In the genomic region with DNA sequence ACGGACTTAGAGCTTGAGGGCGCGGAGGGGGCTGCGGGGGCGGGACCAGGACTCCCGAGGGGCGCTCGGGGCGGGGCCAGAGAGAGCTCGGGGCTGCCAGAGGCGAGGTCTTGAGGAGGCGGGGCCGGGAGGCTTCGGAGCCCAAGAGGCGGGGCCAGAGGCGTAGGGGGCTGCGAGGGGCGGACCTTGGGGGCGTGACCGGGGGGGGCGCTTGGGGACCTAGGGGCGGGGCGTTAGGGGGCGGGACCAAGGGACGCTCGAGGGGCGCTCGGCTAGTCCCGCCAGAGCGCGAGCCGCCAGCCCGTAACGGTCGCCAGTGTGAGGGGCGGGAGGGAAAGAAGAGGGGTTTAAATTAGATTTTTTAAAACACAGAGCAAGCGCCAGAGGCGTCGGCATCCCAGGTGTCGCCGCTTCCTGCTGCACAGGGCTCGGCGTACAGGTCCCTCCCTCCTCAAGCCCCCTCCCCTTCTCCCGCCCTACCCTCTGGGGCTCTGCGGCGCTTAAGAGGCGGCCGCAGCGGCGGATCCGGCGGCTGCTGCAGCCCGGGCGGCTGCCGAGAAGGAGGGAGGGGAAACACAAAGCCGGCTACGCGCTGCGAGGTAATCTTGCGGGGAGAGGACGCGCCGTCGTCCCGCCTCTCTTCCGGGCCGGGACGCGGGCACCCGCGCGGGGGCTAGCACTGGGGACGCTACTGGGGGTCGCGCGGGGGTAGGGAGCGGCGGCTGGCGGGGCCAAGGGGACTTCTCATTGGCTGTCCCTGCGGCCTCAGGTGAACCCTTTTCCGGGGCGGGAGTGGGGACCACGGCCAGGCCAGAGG, we compare ENCODE assay signal across 1 cellular context.
A peak's percentile ranks its signal among the peaks of the same experiment; 100 is the strongest.
TF ChIP-seq lines count a peak whose summit lies in the region.

A gene with protein sequence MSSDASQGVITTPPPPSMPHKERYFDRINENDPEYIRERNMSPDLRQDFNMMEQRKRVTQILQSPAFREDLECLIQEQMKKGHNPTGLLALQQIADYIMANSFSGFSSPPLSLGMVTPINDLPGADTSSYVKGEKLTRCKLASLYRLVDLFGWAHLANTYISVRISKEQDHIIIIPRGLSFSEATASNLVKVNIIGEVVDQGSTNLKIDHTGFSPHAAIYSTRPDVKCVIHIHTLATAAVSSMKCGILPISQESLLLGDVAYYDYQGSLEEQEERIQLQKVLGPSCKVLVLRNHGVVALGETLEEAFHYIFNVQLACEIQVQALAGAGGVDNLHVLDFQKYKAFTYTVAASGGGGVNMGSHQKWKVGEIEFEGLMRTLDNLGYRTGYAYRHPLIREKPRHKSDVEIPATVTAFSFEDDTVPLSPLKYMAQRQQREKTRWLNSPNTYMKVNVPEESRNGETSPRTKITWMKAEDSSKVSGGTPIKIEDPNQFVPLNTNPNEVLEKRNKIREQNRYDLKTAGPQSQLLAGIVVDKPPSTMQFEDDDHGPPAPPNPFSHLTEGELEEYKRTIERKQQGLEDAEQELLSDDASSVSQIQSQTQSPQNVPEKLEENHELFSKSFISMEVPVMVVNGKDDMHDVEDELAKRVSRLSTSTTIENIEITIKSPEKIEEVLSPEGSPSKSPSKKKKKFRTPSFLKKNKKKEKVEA (plus strand): TSS at position 284 of the 817 bp plus-strand sequence. CDS start 92,670 bp downstream, outside the sequence.

TF ChIP-seq in HepG2, 621 proteins besides CTCF, POLR2A, EP300 and RAD21 (continued from another document and continues in another):
- TF ChIP-seq, protein P1, sequence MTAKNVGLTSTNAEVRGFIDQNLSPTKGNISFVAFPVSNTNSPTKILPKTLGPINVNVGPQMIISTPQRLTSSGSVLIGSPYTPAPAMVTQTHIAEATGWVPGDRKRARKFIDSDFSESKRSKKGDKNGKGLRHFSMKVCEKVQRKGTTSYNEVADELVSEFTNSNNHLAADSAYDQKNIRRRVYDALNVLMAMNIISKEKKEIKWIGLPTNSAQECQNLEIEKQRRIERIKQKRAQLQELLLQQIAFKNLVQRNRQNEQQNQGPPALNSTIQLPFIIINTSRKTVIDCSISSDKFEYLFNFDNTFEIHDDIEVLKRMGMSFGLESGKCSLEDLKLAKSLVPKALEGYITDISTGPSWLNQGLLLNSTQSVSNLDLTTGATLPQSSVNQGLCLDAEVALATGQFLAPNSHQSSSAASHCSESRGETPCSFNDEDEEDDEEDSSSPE (CRISPR knock-in tag; IDR thresholded peaks at IDR 0.05) = peak; percentile 52; the same call in 1 of the 2 replicates
- no peak for TF ChIP-seq IKZF4 (CRISPR knock-in tag; IDR thresholded peaks at IDR 0.05; ENCODE audit: borderline replicate concordance, low read depth, not compliant biosample characterization)
- TF ChIP-seq SRSF4 (IDR thresholded peaks at IDR 0.05; ENCODE audit: low read depth, low read length, poor library complexity, severe bottlenecking) = no peak
- TF ChIP-seq, protein P2, sequence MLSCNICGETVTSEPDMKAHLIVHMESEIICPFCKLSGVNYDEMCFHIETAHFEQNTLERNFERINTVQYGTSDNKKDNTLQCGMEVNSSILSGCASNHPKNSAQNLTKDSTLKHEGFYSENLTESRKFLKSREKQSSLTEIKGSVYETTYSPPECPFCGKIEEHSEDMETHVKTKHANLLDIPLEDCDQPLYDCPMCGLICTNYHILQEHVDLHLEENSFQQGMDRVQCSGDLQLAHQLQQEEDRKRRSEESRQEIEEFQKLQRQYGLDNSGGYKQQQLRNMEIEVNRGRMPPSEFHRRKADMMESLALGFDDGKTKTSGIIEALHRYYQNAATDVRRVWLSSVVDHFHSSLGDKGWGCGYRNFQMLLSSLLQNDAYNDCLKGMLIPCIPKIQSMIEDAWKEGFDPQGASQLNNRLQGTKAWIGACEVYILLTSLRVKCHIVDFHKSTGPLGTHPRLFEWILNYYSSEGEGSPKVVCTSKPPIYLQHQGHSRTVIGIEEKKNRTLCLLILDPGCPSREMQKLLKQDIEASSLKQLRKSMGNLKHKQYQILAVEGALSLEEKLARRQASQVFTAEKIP (CRISPR knock-in tag; IDR thresholded peaks at IDR 0.05; ENCODE audit: borderline replicate concordance) = no peak
- TF ChIP-seq ZNF460 (CRISPR knock-in tag; IDR thresholded peaks at IDR 0.05; ENCODE audit: borderline replicate concordance) = no peak
- TF ChIP-seq POGZ (CRISPR knock-in tag; IDR thresholded peaks at IDR 0.05) = peak; percentile 56; the same call in 1 of the 2 replicates
- TF ChIP-seq, protein P3, sequence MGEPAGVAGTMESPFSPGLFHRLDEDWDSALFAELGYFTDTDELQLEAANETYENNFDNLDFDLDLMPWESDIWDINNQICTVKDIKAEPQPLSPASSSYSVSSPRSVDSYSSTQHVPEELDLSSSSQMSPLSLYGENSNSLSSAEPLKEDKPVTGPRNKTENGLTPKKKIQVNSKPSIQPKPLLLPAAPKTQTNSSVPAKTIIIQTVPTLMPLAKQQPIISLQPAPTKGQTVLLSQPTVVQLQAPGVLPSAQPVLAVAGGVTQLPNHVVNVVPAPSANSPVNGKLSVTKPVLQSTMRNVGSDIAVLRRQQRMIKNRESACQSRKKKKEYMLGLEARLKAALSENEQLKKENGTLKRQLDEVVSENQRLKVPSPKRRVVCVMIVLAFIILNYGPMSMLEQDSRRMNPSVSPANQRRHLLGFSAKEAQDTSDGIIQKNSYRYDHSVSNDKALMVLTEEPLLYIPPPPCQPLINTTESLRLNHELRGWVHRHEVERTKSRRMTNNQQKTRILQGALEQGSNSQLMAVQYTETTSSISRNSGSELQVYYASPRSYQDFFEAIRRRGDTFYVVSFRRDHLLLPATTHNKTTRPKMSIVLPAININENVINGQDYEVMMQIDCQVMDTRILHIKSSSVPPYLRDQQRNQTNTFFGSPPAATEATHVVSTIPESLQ (CRISPR knock-in tag; conservative IDR thresholded peaks at IDR 0.05) = no peak
- no peak for TF ChIP-seq NCOA5 (CRISPR knock-in tag; IDR thresholded peaks at IDR 0.05)
- no peak for TF ChIP-seq ZNF552 (CRISPR knock-in tag; IDR thresholded peaks at IDR 0.05; ENCODE audit: borderline replicate concordance)
- TF ChIP-seq, protein P4, sequence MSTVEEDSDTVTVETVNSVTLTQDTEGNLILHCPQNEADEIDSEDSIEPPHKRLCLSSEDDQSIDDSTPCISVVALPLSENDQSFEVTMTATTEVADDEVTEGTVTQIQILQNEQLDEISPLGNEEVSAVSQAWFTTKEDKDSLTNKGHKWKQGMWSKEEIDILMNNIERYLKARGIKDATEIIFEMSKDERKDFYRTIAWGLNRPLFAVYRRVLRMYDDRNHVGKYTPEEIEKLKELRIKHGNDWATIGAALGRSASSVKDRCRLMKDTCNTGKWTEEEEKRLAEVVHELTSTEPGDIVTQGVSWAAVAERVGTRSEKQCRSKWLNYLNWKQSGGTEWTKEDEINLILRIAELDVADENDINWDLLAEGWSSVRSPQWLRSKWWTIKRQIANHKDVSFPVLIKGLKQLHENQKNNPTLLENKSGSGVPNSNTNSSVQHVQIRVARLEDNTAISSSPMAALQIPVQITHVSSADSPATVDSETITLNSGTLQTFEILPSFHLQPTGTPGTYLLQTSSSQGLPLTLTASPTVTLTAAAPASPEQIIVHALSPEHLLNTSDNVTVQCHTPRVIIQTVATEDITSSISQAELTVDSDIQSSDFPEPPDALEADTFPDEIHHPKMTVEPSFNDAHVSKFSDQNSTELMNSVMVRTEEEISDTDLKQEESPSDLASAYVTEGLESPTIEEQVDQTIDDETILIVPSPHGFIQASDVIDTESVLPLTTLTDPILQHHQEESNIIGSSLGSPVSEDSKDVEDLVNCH (CRISPR knock-in tag; IDR thresholded peaks at IDR 0.05) = no peak
- no peak for TF ChIP-seq ZNF713 (CRISPR knock-in tag; IDR thresholded peaks at IDR 0.05)
- TF ChIP-seq ZNF547 (CRISPR knock-in tag; IDR thresholded peaks at IDR 0.05) = no peak; the same call in 1 of the 2 replicates
- no peak; the same call in 1 of the 2 replicates for TF ChIP-seq MEIS2 (CRISPR knock-in tag; IDR thresholded peaks at IDR 0.05)
- no peak for TF ChIP-seq HMGA1 (CRISPR knock-in tag; conservative IDR thresholded peaks at IDR 0.05)
- TF ChIP-seq ZNF788 (CRISPR knock-in tag; IDR thresholded peaks at IDR 0.05; ENCODE audit: borderline replicate concordance) = no peak
- no peak for TF ChIP-seq REPIN1 (CRISPR knock-in tag; IDR thresholded peaks at IDR 0.05; ENCODE audit: borderline replicate concordance, low read depth)
- no peak for TF ChIP-seq ZNF251 (CRISPR knock-in tag; IDR thresholded peaks at IDR 0.05)
- no peak for TF ChIP-seq ZNF329 (CRISPR knock-in tag; IDR thresholded peaks at IDR 0.05; ENCODE audit: low read depth)
- no peak for TF ChIP-seq ZNF530 (CRISPR knock-in tag; IDR thresholded peaks at IDR 0.05; ENCODE audit: low read depth)
- no peak for TF ChIP-seq ZNF572 (CRISPR knock-in tag; IDR thresholded peaks at IDR 0.05)
- no peak for TF ChIP-seq NR3C1 (CRISPR knock-in tag; IDR thresholded peaks at IDR 0.05)
- no peak for TF ChIP-seq GATA4 (IDR thresholded peaks at IDR 0.05; ENCODE audit: borderline replicate concordance, low read depth)
- no peak for TF ChIP-seq ZNF883 (CRISPR knock-in tag; IDR thresholded peaks at IDR 0.05; ENCODE audit: not compliant biosample characterization)
- 0 out of 2 replicates have a peak, but pooled peaks have one; percentile 40 for TF ChIP-seq SNAPC2 (CRISPR knock-in tag; IDR thresholded peaks at IDR 0.05)
- TF ChIP-seq, protein P5, sequence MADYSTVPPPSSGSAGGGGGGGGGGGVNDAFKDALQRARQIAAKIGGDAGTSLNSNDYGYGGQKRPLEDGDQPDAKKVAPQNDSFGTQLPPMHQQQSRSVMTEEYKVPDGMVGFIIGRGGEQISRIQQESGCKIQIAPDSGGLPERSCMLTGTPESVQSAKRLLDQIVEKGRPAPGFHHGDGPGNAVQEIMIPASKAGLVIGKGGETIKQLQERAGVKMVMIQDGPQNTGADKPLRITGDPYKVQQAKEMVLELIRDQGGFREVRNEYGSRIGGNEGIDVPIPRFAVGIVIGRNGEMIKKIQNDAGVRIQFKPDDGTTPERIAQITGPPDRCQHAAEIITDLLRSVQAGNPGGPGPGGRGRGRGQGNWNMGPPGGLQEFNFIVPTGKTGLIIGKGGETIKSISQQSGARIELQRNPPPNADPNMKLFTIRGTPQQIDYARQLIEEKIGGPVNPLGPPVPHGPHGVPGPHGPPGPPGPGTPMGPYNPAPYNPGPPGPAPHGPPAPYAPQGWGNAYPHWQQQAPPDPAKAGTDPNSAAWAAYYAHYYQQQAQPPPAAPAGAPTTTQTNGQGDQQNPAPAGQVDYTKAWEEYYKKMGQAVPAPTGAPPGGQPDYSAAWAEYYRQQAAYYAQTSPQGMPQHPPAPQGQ (CRISPR knock-in tag; IDR thresholded peaks at IDR 0.05; ENCODE audit: borderline replicate concordance) = no peak
- TF ChIP-seq, protein P6, sequence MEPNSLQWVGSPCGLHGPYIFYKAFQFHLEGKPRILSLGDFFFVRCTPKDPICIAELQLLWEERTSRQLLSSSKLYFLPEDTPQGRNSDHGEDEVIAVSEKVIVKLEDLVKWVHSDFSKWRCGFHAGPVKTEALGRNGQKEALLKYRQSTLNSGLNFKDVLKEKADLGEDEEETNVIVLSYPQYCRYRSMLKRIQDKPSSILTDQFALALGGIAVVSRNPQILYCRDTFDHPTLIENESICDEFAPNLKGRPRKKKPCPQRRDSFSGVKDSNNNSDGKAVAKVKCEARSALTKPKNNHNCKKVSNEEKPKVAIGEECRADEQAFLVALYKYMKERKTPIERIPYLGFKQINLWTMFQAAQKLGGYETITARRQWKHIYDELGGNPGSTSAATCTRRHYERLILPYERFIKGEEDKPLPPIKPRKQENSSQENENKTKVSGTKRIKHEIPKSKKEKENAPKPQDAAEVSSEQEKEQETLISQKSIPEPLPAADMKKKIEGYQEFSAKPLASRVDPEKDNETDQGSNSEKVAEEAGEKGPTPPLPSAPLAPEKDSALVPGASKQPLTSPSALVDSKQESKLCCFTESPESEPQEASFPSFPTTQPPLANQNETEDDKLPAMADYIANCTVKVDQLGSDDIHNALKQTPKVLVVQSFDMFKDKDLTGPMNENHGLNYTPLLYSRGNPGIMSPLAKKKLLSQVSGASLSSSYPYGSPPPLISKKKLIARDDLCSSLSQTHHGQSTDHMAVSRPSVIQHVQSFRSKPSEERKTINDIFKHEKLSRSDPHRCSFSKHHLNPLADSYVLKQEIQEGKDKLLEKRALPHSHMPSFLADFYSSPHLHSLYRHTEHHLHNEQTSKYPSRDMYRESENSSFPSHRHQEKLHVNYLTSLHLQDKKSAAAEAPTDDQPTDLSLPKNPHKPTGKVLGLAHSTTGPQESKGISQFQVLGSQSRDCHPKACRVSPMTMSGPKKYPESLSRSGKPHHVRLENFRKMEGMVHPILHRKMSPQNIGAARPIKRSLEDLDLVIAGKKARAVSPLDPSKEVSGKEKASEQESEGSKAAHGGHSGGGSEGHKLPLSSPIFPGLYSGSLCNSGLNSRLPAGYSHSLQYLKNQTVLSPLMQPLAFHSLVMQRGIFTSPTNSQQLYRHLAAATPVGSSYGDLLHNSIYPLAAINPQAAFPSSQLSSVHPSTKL (CRISPR knock-in tag; IDR thresholded peaks at IDR 0.05) = peak; percentile 23; the same call in 1 of the 2 replicates
- TF ChIP-seq, protein P7, sequence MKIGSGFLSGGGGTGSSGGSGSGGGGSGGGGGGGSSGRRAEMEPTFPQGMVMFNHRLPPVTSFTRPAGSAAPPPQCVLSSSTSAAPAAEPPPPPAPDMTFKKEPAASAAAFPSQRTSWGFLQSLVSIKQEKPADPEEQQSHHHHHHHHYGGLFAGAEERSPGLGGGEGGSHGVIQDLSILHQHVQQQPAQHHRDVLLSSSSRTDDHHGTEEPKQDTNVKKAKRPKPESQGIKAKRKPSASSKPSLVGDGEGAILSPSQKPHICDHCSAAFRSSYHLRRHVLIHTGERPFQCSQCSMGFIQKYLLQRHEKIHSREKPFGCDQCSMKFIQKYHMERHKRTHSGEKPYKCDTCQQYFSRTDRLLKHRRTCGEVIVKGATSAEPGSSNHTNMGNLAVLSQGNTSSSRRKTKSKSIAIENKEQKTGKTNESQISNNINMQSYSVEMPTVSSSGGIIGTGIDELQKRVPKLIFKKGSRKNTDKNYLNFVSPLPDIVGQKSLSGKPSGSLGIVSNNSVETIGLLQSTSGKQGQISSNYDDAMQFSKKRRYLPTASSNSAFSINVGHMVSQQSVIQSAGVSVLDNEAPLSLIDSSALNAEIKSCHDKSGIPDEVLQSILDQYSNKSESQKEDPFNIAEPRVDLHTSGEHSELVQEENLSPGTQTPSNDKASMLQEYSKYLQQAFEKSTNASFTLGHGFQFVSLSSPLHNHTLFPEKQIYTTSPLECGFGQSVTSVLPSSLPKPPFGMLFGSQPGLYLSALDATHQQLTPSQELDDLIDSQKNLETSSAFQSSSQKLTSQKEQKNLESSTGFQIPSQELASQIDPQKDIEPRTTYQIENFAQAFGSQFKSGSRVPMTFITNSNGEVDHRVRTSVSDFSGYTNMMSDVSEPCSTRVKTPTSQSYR (CRISPR knock-in tag; IDR thresholded peaks at IDR 0.05; ENCODE audit: borderline replicate concordance) = no peak
- TF ChIP-seq EED (CRISPR knock-in tag; IDR thresholded peaks at IDR 0.05) = no peak
- TF ChIP-seq, protein P8, sequence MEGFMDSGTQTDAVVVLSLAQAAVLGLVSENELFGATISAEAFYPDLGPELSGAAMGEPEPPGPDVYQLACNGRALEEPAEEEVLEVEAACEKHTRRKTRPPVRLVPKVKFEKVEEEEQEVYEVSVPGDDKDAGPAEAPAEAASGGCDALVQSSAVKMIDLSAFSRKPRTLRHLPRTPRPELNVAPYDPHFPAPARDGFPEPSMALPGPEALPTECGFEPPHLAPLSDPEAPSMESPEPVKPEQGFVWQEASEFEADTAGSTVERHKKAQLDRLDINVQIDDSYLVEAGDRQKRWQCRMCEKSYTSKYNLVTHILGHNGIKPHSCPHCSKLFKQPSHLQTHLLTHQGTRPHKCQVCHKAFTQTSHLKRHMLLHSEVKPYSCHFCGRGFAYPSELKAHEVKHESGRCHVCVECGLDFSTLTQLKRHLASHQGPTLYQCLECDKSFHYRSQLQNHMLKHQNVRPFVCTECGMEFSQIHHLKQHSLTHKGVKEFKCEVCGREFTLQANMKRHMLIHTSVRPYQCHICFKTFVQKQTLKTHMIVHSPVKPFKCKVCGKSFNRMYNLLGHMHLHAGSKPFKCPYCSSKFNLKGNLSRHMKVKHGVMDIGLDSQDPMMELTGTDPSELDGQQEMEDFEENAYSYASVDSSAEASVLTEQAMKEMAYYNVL (CRISPR knock-in tag; IDR thresholded peaks at IDR 0.05; ENCODE audit: borderline replicate concordance) = 0 out of 2 replicates have a peak, but pooled peaks have one; percentile 27
- TF ChIP-seq ZNF317 (CRISPR knock-in tag; IDR thresholded peaks at IDR 0.05) = 0 out of 2 replicates have a peak, but pooled peaks have one; percentile 3
- TF ChIP-seq HCFC1 (IDR thresholded peaks at IDR 0.05; ENCODE audit: low read depth, low read length) = no peak
